In genomic region chr12:125418902-125419564, GRCh38 we compare ENCODE assay signal across 15 cellular contexts.
DNase-seq lines count a peak whose midpoint lies in the region; ATAC-seq and FAIRE-seq lines count a peak whose summit lies in the region.
"Had no signal": no experiment of that assay in that cellular context is flagged by ENCODE, and none has a peak within 500 bp of the region (broad histone marks: within the 10 kb centered on the region; RNA-seq: fewer than 3 reads in every experiment).

No MANE protein-coding gene starts in this region.

- no peaks in the 10 kb centered on the region for H3K36me3 Mint-ChIP-seq in activated CD8-positive, alpha-beta memory T cell treated with anti-CD3 and anti-CD28 coated beads, Interleukin-2, amount 10 ng/mL, durations not matched to agents 7 days and 5 days

- no peaks in the 10 kb centered on the region for H3K27me3 ChIP-seq in right cardiac atrium (ENCODE audit: control insufficient read depth, insufficient read depth)
- H3K27me3 ChIP-seq: transverse colon had no signal

- no peak overlapping the region for H3K4me3 Mint-ChIP-seq in activated CD8-positive, alpha-beta memory T cell treated with anti-CD3 and anti-CD28 coated beads, Interleukin-2, amount 10 ng/mL, durations not matched to agents 7 days and 5 days
- H3K4me3 Mint-ChIP-seq: natural killer cell treated with Interleukin-12 subunit alpha and Interleukin-12 subunit beta and Interleukin-15 and Interleukin-18, amount 100 ng/mL, for 72 hours had no signal

- no peak for FAIRE-seq in GM19239 (lab: Jason Lieb, UNC)

- 78% methylated on average over 7 of the region's 7 CpGs for WGBS in right cardiac atrium

- no peaks in the 10 kb centered on the region for H3K4me1 ChIP-seq in right cardiac atrium (ENCODE audit: control insufficient read depth, insufficient read depth, low read length)
- H3K4me1 ChIP-seq: lower lobe of right lung, transverse colon had no signal

- H3K27ac ChIP-seq in right cardiac atrium (ENCODE audit: low read length) = no peak overlapping the region
- H3K27ac ChIP-seq: lower lobe of right lung, SK-N-MC, transverse colon, WERI-Rb-1 had no signal

- H3K9me3 ChIP-seq in right cardiac atrium (ENCODE audit: control insufficient read depth, low read length) = peaks cover 2% of the 10 kb centered on the region

- peaks cover 3% of the 10 kb centered on the region for H3K9me3 Mint-ChIP-seq in activated CD8-positive, alpha-beta memory T cell treated with anti-CD3 and anti-CD28 coated beads, Interleukin-2, amount 10 ng/mL, durations not matched to agents 7 days and 5 days (ENCODE audit: low read depth)

- no peaks in the 10 kb centered on the region for H3K4me1 Mint-ChIP-seq in activated CD8-positive, alpha-beta memory T cell treated with anti-CD3 and anti-CD28 coated beads, Interleukin-2, amount 10 ng/mL, durations not matched to agents 7 days and 5 days

- DNase-seq in OCI-M1 (lab: John Stamatoyannopoulos, UW) = peak; percentile 90
- no peak for DNase-seq in GM19239 (ENCODE audit: insufficient read length, low spot score)
- DNase-seq in activated CD8-positive, alpha-beta memory T cell treated with anti-CD3 and anti-CD28 coated beads, Interleukin-2, amount 10 ng/mL, durations not matched to agents 7 days and 5 days = no peak
- DNase-seq in right cardiac atrium = no peak
- no peak for DNase-seq in activated CD8-positive, alpha-beta memory T cell treated with anti-CD3 and anti-CD28 coated beads, Interleukin-2, amount 50 U/mL, for 4 hours
- DNase-seq: activated naive CD4-positive, alpha-beta T cell treated with Interleukin-2 at 50 U/mL for 16 hours; lower lobe of right lung; stimulated activated CD8-positive, alpha-beta memory T cell treated with anti-CD3 and anti-CD28 coated beads, Interleukin-4, amount 100 ng/mL, for 48 hours; transverse colon; WERI-Rb-1 had no signal

- H3K27me3 Mint-ChIP-seq in activated CD8-positive, alpha-beta memory T cell treated with anti-CD3 and anti-CD28 coated beads, Interleukin-2, amount 10 ng/mL, durations not matched to agents 7 days and 5 days = no peaks in the 10 kb centered on the region
- H3K27me3 Mint-ChIP-seq: natural killer cell treated with Interleukin-12 subunit alpha and Interleukin-12 subunit beta and Interleukin-15 and Interleukin-18, amount 100 ng/mL, for 72 hours had no signal

- peak; percentile 93 for ATAC-seq in GM18502 (IDR thresholded peaks at IDR 0.05; ENCODE audit: poor library complexity, unreplicated experiment)
- ATAC-seq in GM19468 (IDR thresholded peaks at IDR 0.05; ENCODE audit: extremely low read depth, unreplicated experiment) = peak; percentile 51
- ATAC-seq in HG03103 (IDR thresholded peaks at IDR 0.05; ENCODE audit: low read depth, unreplicated experiment) = peak; percentile 64
- no peak for ATAC-seq in activated CD8-positive, alpha-beta memory T cell treated with anti-CD3 and anti-CD28 coated beads, Interleukin-2, amount 10 ng/mL, durations not matched to agents 7 days and 5 days
- no peak for ATAC-seq in right cardiac atrium
- ATAC-seq: lower lobe of right lung; natural killer cell treated with Interleukin-12 subunit alpha and Interleukin-12 subunit beta and Interleukin-15 and Interleukin-18, amount 100 ng/mL, for 72 hours had no signal

- CTCF ChIA-PET in activated CD8-positive, alpha-beta memory T cell treated with anti-CD3 and anti-CD28 coated beads, Interleukin-2, amount 10 ng/mL, durations not matched to agents 7 days and 5 days (lab: Charles Lee) = no interaction called here

- H3K4me3 ChIP-seq in right cardiac atrium (ENCODE audit: low read length) = no peak overlapping the region
- H3K4me3 ChIP-seq: lower lobe of right lung, SK-N-MC, transverse colon had no signal

- intact Hi-C loops in right cardiac atrium (cut with DNase I) = no loop called here

- H3K27ac Mint-ChIP-seq in activated CD8-positive, alpha-beta memory T cell treated with anti-CD3 and anti-CD28 coated beads, Interleukin-2, amount 10 ng/mL, durations not matched to agents 7 days and 5 days = no peak overlapping the region
- H3K27ac Mint-ChIP-seq: natural killer cell treated with Interleukin-12 subunit alpha and Interleukin-12 subunit beta and Interleukin-15 and Interleukin-18, amount 100 ng/mL, for 72 hours had no signal

Comparison
In these comparisons a context has a peak if more than half of its experiments do, and no peak if none do; other contexts are left out.
1. ATAC-seq: peak in GM18502 (single experiment), GM19468 (single experiment) and HG03103 (single experiment); none in activated CD8-positive, alpha-beta memory T cell treated with anti-CD3 and anti-CD28 coated beads, Interleukin-2, amount 10 ng/mL, durations not matched to agents 7 days and 5 days (single experiment) and right cardiac atrium (0 of 2).